In the genomic region with DNA sequence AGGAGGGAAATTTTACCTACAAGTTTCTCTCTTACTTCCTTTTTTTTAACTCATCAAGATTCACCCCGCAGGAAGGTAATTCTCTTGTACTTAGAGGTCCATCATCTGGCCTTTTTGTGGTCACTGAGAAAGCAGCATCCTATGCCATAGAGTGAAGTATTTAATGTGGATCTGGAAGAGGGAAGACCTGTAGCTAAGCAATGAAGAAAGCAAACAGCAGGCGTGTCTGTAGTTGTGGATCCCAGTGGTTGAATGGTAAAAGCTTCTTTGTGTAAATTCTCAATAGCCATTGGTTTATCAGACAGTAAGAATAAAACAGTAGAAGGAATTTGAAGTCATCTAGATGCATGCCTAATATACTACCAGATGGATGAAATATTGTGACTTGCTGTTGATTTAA, we compare ENCODE assay signal across 28 cellular contexts.
"Had no signal": no experiment of that assay in that cellular context is flagged by ENCODE, and none has a peak within 500 bp of the region (broad histone marks: within the 10 kb centered on the region; RNA-seq: fewer than 3 reads in every experiment).

No MANE protein-coding gene starts in this region.

- DNase-seq: cortex of kidney; effector memory CD8-positive, alpha-beta T cell; erythroblast; esophagus squamous epithelium; foreskin melanocyte; glutamatergic neuron; heart right ventricle; hypothalamus; kidney; mesenchymal stem cell; midbrain; naive thymus-derived CD4-positive, alpha-beta T cell; nucleus accumbens; stimulated activated CD4-positive, alpha-beta T cell treated with anti-CD3 and anti-CD28 coated beads, Interleukin-12 subunit alpha, Interleukin-12 subunit beta, amount 100 ng/mL, for 4 hours; stimulated activated CD4-positive, alpha-beta T cell treated with anti-CD3 and anti-CD28 coated beads, Interleukin-1b, Interleukin-23, amount 100 ng/mL, for 48 hours; stimulated activated CD4-positive, alpha-beta T cell treated with anti-CD3 and anti-CD28 coated beads, Interleukin-4, amount 100 ng/mL, for 1 hour; stimulated activated CD8-positive, alpha-beta memory T cell treated with anti-CD3 and anti-CD28 coated beads, Interleukin-4, amount 100 ng/mL, for 48 hours; stimulated activated naive CD4-positive, alpha-beta T cell; stimulated activated naive CD8-positive, alpha-beta T cell treated with anti-CD3 and anti-CD28 coated beads, Interleukin-15, amount 100 ng/mL, for 72 hours; transverse colon; upper lobe of right lung; uterus had no signal

- H3K27me3 ChIP-seq: esophagus squamous epithelium, heart right ventricle, right atrium auricular region, suprapubic skin, transverse colon, upper lobe of right lung, uterus had no signal

- H3K4me3 ChIP-seq: esophagus squamous epithelium, heart right ventricle, prostate gland, right atrium auricular region, smooth muscle cell, suprapubic skin, transverse colon, upper lobe of right lung, uterus had no signal

- H3K9me3 ChIP-seq: esophagus squamous epithelium, heart right ventricle, prostate gland, right atrium auricular region, suprapubic skin, transverse colon, upper lobe of right lung, uterus had no signal

- ATAC-seq: effector memory CD8-positive, alpha-beta T cell; heart right ventricle; left lobe of liver; naive thymus-derived CD4-positive, alpha-beta T cell; sciatic nerve; stimulated activated naive CD8-positive, alpha-beta T cell treated with anti-CD3 and anti-CD28 coated beads, Interleukin-15, amount 100 ng/mL, for 72 hours; upper lobe of right lung had no signal

- H3K27ac ChIP-seq: esophagus squamous epithelium, heart right ventricle, prostate gland, right atrium auricular region, suprapubic skin, transverse colon, upper lobe of right lung, uterus had no signal

- H3K4me1 ChIP-seq: esophagus squamous epithelium, heart right ventricle, prostate gland, right atrium auricular region, suprapubic skin, transverse colon, upper lobe of right lung, uterus had no signal

- H3K36me3 ChIP-seq: esophagus squamous epithelium, heart right ventricle, prostate gland, right atrium auricular region, suprapubic skin, transverse colon, upper lobe of right lung, uterus had no signal
